In genomic region chr19:30467239-30467638, GRCh38 we compare ENCODE assay signal across 11 cellular contexts.
"Had no signal": no experiment of that assay in that cellular context is flagged by ENCODE, and none has a peak within 500 bp of the region (broad histone marks: within the 10 kb centered on the region; RNA-seq: fewer than 3 reads in every experiment).

No MANE protein-coding gene starts in this region.

- H3K36me3 ChIP-seq: HAP-1 had no signal

- H3K9me3 ChIP-seq: HAP-1 had no signal

- H3K4me1 ChIP-seq: HAP-1 had no signal

- DNase-seq: GM23248, GOT3, H7, H9, HCEC 1CT, HFFc6 had no signal

- H3K4me2 ChIP-seq: GM23338 had no signal

- H3K27ac ChIP-seq: GM23248 had no signal

- H3K9me3 Mint-ChIP-seq: GM23338 had no signal

- ATAC-seq: GM23338, HCT116 had no signal

- H2AFZ ChIP-seq: GM23248, GM23338 had no signal

- H3K4me1 Mint-ChIP-seq: GM23338, H9 had no signal

- H3K4me3 Mint-ChIP-seq: GM23338, H9, HFFc6 had no signal

- H3K27ac Mint-ChIP-seq: GM23338, H9, HFFc6 had no signal

- FAIRE-seq: H1, H54 had no signal

- H3K4me3 ChIP-seq: GM23248, GM23338, HAP-1 had no signal

- H3K9ac ChIP-seq: GM23248 had no signal
